In the genomic region with DNA sequence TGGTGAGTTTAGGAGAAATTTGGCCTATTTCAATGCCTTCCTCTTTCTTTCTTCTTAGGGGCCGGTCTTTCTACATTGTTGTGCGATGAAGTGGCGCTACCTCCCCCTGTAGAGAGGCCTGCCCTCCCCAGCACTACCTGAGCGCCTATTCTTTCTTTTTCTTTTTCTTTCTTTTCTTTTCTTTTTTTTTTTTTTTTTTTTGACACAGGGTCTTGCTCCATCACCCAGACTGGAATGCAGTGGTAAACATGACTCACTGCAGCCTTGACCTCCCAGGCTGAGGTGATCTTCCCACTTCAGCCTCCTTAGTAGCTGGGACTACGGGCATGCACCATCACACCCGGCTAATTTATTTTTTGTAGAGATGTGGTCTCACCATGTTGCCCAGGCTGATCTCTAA, we compare ENCODE assay signal across 13 cellular contexts.
DNase-seq lines count a peak whose midpoint lies in the region; ATAC-seq and TF ChIP-seq lines count a peak whose summit lies in the region.
"Had no signal": no experiment of that assay in that cellular context is flagged by ENCODE, and none has a peak within 500 bp of the region (broad histone marks: within the 10 kb centered on the region; RNA-seq: fewer than 3 reads in every experiment).

No MANE protein-coding gene starts in this region.

- peak overlapping the region; percentile 64 for H3K4me2 ChIP-seq in GM23248 (ENCODE audit: unreplicated experiment)
- peak overlapping the region; percentile 42 for H3K4me2 ChIP-seq in SK-N-SH
- H3K4me2 ChIP-seq in fibroblast of lung (ENCODE audit: extremely low read depth, insufficient read depth, low read length), result no peak overlapping the region
- no peak overlapping the region for H3K4me2 ChIP-seq in neural progenitor cell

- peak; percentile 50 for ATAC-seq in sciatic nerve
- ATAC-seq: activated T-helper 17 cell treated with anti-CD3 and anti-CD28 coated beads, Interleukin-2, amount 50 U/mL, for 72 hours had no signal

- H3K9me3 ChIP-seq in GM23248 (ENCODE audit: low read depth) (no peaks in the 10 kb centered on the region), SK-N-SH (no peaks in the 10 kb centered on the region), fibroblast of lung (ENCODE audit: control insufficient read depth, insufficient read depth, low read depth, low read length) (no peaks in the 10 kb centered on the region), neural progenitor cell (ENCODE audit: low read depth) (no peaks in the 10 kb centered on the region)

- no peaks in the 10 kb centered on the region for H3K36me3 ChIP-seq in GM23248 (ENCODE audit: low read depth)
- H3K36me3 ChIP-seq in SK-N-SH (replicated peaks in 1 of 2; ENCODE audit: control insufficient read depth in 1 of 2, insufficient read depth in 2 of 2, low read length in 1 of 2), result no peaks in the 10 kb centered on the region
- no peaks in the 10 kb centered on the region for H3K36me3 ChIP-seq in fibroblast of lung (ENCODE audit: control insufficient read depth, insufficient read depth, low read length)
- no peaks in the 10 kb centered on the region for H3K36me3 ChIP-seq in neural progenitor cell

- peaks cover 35% of the 10 kb centered on the region for H3K4me1 ChIP-seq in GM23248 (ENCODE audit: insufficient read depth)
- peaks cover 0 to 30% of the 10 kb centered on the region in 2 experiments; a peak in 3 of 4 replicates for H3K4me1 ChIP-seq in SK-N-SH (ENCODE audit: control insufficient read depth in 1 of 2, insufficient read depth in 2 of 2, low read depth in 1 of 2, low read length in 1 of 2)
- H3K4me1 ChIP-seq in fibroblast of lung (ENCODE audit: control insufficient read depth, extremely low read depth, insufficient read depth, low read length), result peaks cover 28% of the 10 kb centered on the region
- peaks cover 13% of the 10 kb centered on the region for H3K4me1 ChIP-seq in neural progenitor cell

- TF ChIP-seq EP300 in SK-N-SH (IDR thresholded peaks at IDR 0.05; ENCODE audit: borderline replicate concordance in 1 of 2, low read depth in 1 of 2, low read length in 1 of 2), result peak in 1 of 2 experiments; percentile 39; a peak in 1 of 4 replicates

- no peak overlapping the region for H3K27ac Mint-ChIP-seq in neural progenitor cell
- H3K27ac Mint-ChIP-seq: activated T-helper 17 cell treated with anti-CD3 and anti-CD28 coated beads, Interleukin-2, amount 50 U/mL, for 72 hours; WTC11 had no signal

- H3K4me3 Mint-ChIP-seq in neural progenitor cell, result no peak overlapping the region
- H3K4me3 Mint-ChIP-seq: activated T-helper 17 cell treated with anti-CD3 and anti-CD28 coated beads, Interleukin-2, amount 50 U/mL, for 72 hours; WTC11 had no signal

- WGBS in GM23248 (ENCODE audit: low coverage in 1 of 2, low lambda C conversion rate in 2 of 2, missing lambda C conversion rate in 2 of 2), 2 experiments, result 46 to 47% methylated on average over 5 to 6 of the region's 6 CpGs
- WGBS in SK-N-SH (ENCODE audit: low lambda C conversion rate), result 65% methylated on average over 6 of the region's 6 CpGs

- H3K36me3 Mint-ChIP-seq in neural progenitor cell, result peaks cover 1% of the 10 kb centered on the region
- H3K36me3 Mint-ChIP-seq: WTC11 had no signal

- H3K4me3 ChIP-seq in GM23248 (no peak overlapping the region), SK-N-SH (ENCODE audit: low read depth in 2 of 2, low read length in 1 of 2) (no peak overlapping the region), fibroblast of lung (replicated peaks in 1 of 4; ENCODE audit: control extremely low read depth in 1 of 4, insufficient read depth in 1 of 4, low read depth in 3 of 4, low read length in 4 of 4) (no peak overlapping the region), neural progenitor cell (no peak overlapping the region)

- H3K79me2 ChIP-seq in GM23248 (ENCODE audit: insufficient read depth) (no peaks in the 10 kb centered on the region), SK-N-SH (ENCODE audit: insufficient read depth) (no peaks in the 10 kb centered on the region), fibroblast of lung (ENCODE audit: control insufficient read depth, insufficient read depth, low read length) (no peaks in the 10 kb centered on the region), neural progenitor cell (ENCODE audit: low read depth) (no peaks in the 10 kb centered on the region)

- no peak overlapping the region for H2AFZ ChIP-seq in GM23248
- peak overlapping the region; percentile 17; the same call in 1 of the 2 replicates for H2AFZ ChIP-seq in SK-N-SH (ENCODE audit: low read depth)
- no peak overlapping the region for H2AFZ ChIP-seq in fibroblast of lung (ENCODE audit: low read length)
- H2AFZ ChIP-seq in neural progenitor cell (replicated peaks), result no peak overlapping the region

- H3K9me3 Mint-ChIP-seq in neural progenitor cell, result peaks cover 21% of the 10 kb centered on the region
- H3K9me3 Mint-ChIP-seq: activated T-helper 17 cell treated with anti-CD3 and anti-CD28 coated beads, Interleukin-2, amount 50 U/mL, for 72 hours; WTC11 had no signal

- H3F3A ChIP-seq in GM23248 (ENCODE audit: insufficient read depth) (peaks cover 29% of the 10 kb centered on the region), SK-N-SH (replicated peaks; ENCODE audit: insufficient read depth) (peaks cover 12% of the 10 kb centered on the region), neural progenitor cell (ENCODE audit: low read depth) (no peaks in the 10 kb centered on the region)

- no peak for TF ChIP-seq CTCF in SK-N-SH (IDR thresholded peaks at IDR 0.05)
- TF ChIP-seq CTCF in fibroblast of lung (conservative IDR thresholded peaks at IDR 0.05 in 1 of 2, IDR thresholded peaks at IDR 0.05 in 1 of 2; ENCODE audit: low read depth in 1 of 2, low read length in 2 of 2), result no peak
- no peak for TF ChIP-seq CTCF in neural progenitor cell (IDR thresholded peaks at IDR 0.05)

- no peaks in the 10 kb centered on the region for H3K9me2 ChIP-seq in GM23248 (ENCODE audit: insufficient read depth)
- H3K9me2 ChIP-seq in SK-N-SH, result no peaks in the 10 kb centered on the region

- H3K27me3 ChIP-seq in GM23248 (replicated peaks; ENCODE audit: insufficient read depth) (no peaks in the 10 kb centered on the region), SK-N-SH (ENCODE audit: insufficient read depth) (no peaks in the 10 kb centered on the region), fibroblast of lung (ENCODE audit: control insufficient read depth, insufficient read depth, low read length) (no peaks in the 10 kb centered on the region), neural progenitor cell (no peaks in the 10 kb centered on the region)

- H3K9ac ChIP-seq in GM23248 (peak overlapping the region; percentile 38), SK-N-SH (peak overlapping the region; percentile 48; the same call in 1 of the 2 replicates), fibroblast of lung (ENCODE audit: insufficient read depth, low read length) (no peak overlapping the region), neural progenitor cell (no peak overlapping the region)

- no peak for TF ChIP-seq RAD21 in SK-N-SH (IDR thresholded peaks at IDR 0.05; ENCODE audit: low read length)

- H4K20me1 ChIP-seq in GM23248 (ENCODE audit: insufficient read depth) (no peaks in the 10 kb centered on the region), SK-N-SH (ENCODE audit: insufficient read depth) (no peaks in the 10 kb centered on the region), fibroblast of lung (ENCODE audit: control insufficient read depth, extremely low read depth, insufficient read depth, low read length) (no peaks in the 10 kb centered on the region), neural progenitor cell (ENCODE audit: low read depth) (no peaks in the 10 kb centered on the region)

- H3K4me1 Mint-ChIP-seq in neural progenitor cell, result peaks cover 34% of the 10 kb centered on the region

- in situ Hi-C loops in GM23248 (cut with MboI), result no loop called here

- peaks cover 5% of the 10 kb centered on the region for H3K27me3 Mint-ChIP-seq in neural progenitor cell (ENCODE audit: insufficient read depth, low read depth)
- H3K27me3 Mint-ChIP-seq: activated T-helper 17 cell treated with anti-CD3 and anti-CD28 coated beads, Interleukin-2, amount 50 U/mL, for 72 hours had no signal

- intact Hi-C loops in sciatic nerve (cut with DNase I), result no loop called here

- CTCF ChIA-PET in SK-N-SH (lab: Yijun Ruan, JAX), result no interaction called here

- DNase-seq in GM23248, result peak; percentile 84
- DNase-seq in SK-N-SH, result no peak
- DNase-seq in fibroblast of lung (ENCODE audit: low read depth in 2 of 2), result peak; percentile 87 to 93
- no peak for DNase-seq in sciatic nerve (ENCODE audit: low spot score)
- DNase-seq in NCI-H526 (lab: John Stamatoyannopoulos, UW), result no peak
- DNase-seq in activated naive CD4-positive, alpha-beta T cell treated with anti-CD3 and anti-CD28 coated beads, Interleukin-2, amount 50 U/mL, for 16 hours, result no peak
- DNase-seq in neural progenitor cell (ENCODE audit: low spot score), result no peak
- DNase-seq in medulla oblongata (ENCODE audit: extremely low spot score), result no peak
- DNase-seq: COR-L47, NCI-H1048, retina had no signal

- H3K27ac ChIP-seq in GM23248 (peak overlapping the region; percentile 80), SK-N-SH (ENCODE audit: low read depth in 2 of 2, low read length in 1 of 2) (peak overlapping the region in 1 of 2 experiments; percentile 79; a peak in 2 of 4 replicates), fibroblast of lung (ENCODE audit: insufficient read depth, low read length) (peak overlapping the region; percentile 52), neural progenitor cell (no peak overlapping the region)

- POLR2A ChIA-PET in SK-N-SH (lab: Yijun Ruan, JAX), result no interaction called here

TF ChIP-seq in SK-N-SH, 30 proteins besides CTCF, POLR2A, EP300 and RAD21:
- TF ChIP-seq MXI1 (IDR thresholded peaks at IDR 0.05; ENCODE audit: low read depth, low read length), result no peak
- 0 out of 2 replicates have a peak, but pooled peaks have one; percentile 18 for TF ChIP-seq TEAD4 (IDR thresholded peaks at IDR 0.05; ENCODE audit: borderline replicate concordance, insufficient read depth)
- TF ChIP-seq, protein P1, sequence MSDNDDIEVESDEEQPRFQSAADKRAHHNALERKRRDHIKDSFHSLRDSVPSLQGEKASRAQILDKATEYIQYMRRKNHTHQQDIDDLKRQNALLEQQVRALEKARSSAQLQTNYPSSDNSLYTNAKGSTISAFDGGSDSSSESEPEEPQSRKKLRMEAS (IDR thresholded peaks at IDR 0.05; ENCODE audit: low read depth), result no peak
- TF ChIP-seq RFX5 (IDR thresholded peaks at IDR 0.05; ENCODE audit: low read length), result no peak
- peak; percentile 53 for TF ChIP-seq TCF12 (IDR thresholded peaks at IDR 0.05)
- TF ChIP-seq POLR2AphosphoS5 (IDR thresholded peaks at IDR 0.05; ENCODE audit: low read depth, low read length), result no peak
- TF ChIP-seq TAF1 (IDR thresholded peaks at IDR 0.05; ENCODE audit: borderline replicate concordance, low read depth, low read length), result no peak
- peak; percentile 89 for TF ChIP-seq RXRA (IDR thresholded peaks at IDR 0.05; ENCODE audit: borderline replicate concordance, low read depth)
- TF ChIP-seq JUND (IDR thresholded peaks at IDR 0.05), result peak; percentile 53
- no peak for TF ChIP-seq GABPA (IDR thresholded peaks at IDR 0.05; ENCODE audit: low read depth)
- no peak for TF ChIP-seq YY1 (IDR thresholded peaks at IDR 0.05; ENCODE audit: low read depth)
- peak; percentile 73 for TF ChIP-seq FOSL2 (IDR thresholded peaks at IDR 0.05; ENCODE audit: borderline replicate concordance, low read depth)
- TF ChIP-seq CHD2 (IDR thresholded peaks at IDR 0.05; ENCODE audit: low read length, partially characterized antibody), result no peak

Comparison
In these comparisons a context has a peak if more than half of its experiments do, and no peak if none do; other contexts are left out.
1. DNase-seq: peak in GM23248 (single experiment) and fibroblast of lung (2 of 2); none in SK-N-SH (single experiment), sciatic nerve (single experiment), NCI-H526 (0 of 2), activated naive CD4-positive, alpha-beta T cell treated with anti-CD3 and anti-CD28 coated beads, Interleukin-2, amount 50 U/mL, for 16 hours (single experiment), neural progenitor cell (single experiment) and medulla oblongata (single experiment).
2. H3K4me2 ChIP-seq: peak in GM23248 (single experiment) and SK-N-SH (single experiment); none in fibroblast of lung (single experiment) and neural progenitor cell (single experiment).
3. H3K9ac ChIP-seq: peak in GM23248 (single experiment) and SK-N-SH (single experiment); none in fibroblast of lung (single experiment) and neural progenitor cell (single experiment).